In the genomic region with DNA sequence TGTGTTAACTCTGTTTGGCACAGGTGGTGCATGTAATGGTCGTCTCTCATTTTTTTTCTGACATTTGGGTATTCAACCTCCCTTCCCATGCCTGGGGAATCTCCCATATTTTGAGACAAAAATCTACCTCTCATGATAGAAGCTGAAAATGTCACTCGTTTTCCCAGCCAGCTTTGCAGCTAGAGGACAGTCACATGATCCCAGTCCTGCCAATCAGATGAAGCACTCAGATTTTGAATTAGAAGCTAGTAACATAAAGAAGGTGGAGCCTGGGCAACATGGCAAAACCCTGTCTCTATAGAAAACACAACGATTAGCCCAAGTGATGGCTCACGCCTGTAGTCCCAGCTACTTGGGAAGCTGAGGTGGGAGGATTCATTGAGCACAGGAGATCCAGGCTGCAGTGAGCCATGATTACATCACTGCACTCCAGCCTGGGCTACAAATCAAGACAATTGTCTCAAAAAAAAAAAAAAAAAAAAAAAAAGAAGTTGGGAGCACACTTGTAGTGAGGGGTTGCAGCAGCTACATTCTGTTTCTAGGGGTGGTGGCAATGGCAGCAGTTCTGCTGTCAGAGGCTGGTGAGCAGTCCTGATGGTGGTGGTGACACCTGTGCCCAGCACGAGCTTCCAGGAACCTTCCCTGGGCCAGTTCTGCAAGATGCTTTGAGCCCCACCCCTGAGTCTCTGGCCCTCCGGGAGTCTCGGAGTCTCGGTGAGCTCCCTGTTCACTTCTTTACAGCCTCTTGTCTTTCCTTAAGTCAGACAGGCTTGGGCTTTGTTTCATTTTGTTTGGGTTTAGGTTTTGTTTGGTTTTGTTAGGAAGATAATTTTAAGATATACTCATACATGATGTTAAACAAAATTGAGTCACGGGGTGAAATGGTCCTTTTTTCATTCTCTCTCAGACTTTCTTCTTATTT, we compare ENCODE assay signal across 22 cellular contexts.
DNase-seq lines count a peak whose midpoint lies in the region; ATAC-seq and TF ChIP-seq lines count a peak whose summit lies in the region.
"Had no signal": no experiment of that assay in that cellular context is flagged by ENCODE, and none has a peak within 500 bp of the region (broad histone marks: within the 10 kb centered on the region; RNA-seq: fewer than 3 reads in every experiment).

No MANE protein-coding gene starts in this region.

- H3F3A ChIP-seq in PC-3 (ENCODE audit: low read length, unreplicated experiment): no peaks in the 10 kb centered on the region

- no peaks in the 10 kb centered on the region for H4K20me1 ChIP-seq in PC-3 (ENCODE audit: low read length)
- H4K20me1 ChIP-seq in osteoblast (ENCODE audit: insufficient read depth, low read length): no peaks in the 10 kb centered on the region

- no peak overlapping the region for H3K4me3 Mint-ChIP-seq in T-helper 2 cell treated with Interferon-gamma antibody and Interleukin-4, amounts not matched to agents 5 μg/mL and 100 μg/mL, for 36 hours
- H3K4me3 Mint-ChIP-seq: activated CD4-positive, alpha-beta T cell treated with anti-CD3 and anti-CD28 coated beads, Interleukin-2, amount 10 ng/mL, durations not matched to agents 24 days and 14 days; activated naive CD8-positive, alpha-beta T cell treated with anti-CD3 and anti-CD28 coated beads for 36 hours; activated T-helper 17 cell treated with anti-CD3 and anti-CD28 coated beads, Interleukin-2, amount 50 U/mL, for 72 hours; effector memory CD8-positive, alpha-beta T cell had no signal

- peak overlapping the region; percentile 35 for H3K4me2 ChIP-seq in PC-3 (ENCODE audit: low read length)
- H3K4me2 ChIP-seq in osteoblast (ENCODE audit: insufficient read depth, low read length): peak overlapping the region; percentile 18

- H3K9me2 ChIP-seq in PC-3 (replicated peaks; ENCODE audit: low read length): no peaks in the 10 kb centered on the region

- CTCF ChIA-PET in PC-3 (lab: Charles Lee): no interaction called here

- ATAC-seq in PC-3: peak; percentile 11; the same call in 1 of the 2 replicates
- ATAC-seq: activated T-helper 17 cell treated with anti-CD3 and anti-CD28 coated beads, Interleukin-2, amount 50 U/mL, for 72 hours; effector memory CD8-positive, alpha-beta T cell had no signal

- peak; percentile 75 for DNase-seq in ELF-1 (ENCODE audit: low read depth, low spot score)
- peak; percentile 51 for DNase-seq in PC-3
- DNase-seq in esophagus squamous epithelium (lab: John Stamatoyannopoulos, UW): no peak
- DNase-seq in osteoblast (ENCODE audit: insufficient read length, low spot score, missing footprints): no peak
- no peak for DNase-seq in NCI-H1436 (lab: John Stamatoyannopoulos, UW)
- no peak for DNase-seq in T-helper 2 cell treated with Interferon-gamma antibody and Interleukin-4, amounts not matched to agents 5 μg/mL and 100 μg/mL, for 36 hours (ENCODE audit: low spot score)
- no peak for DNase-seq in NK-92 treated with Interleukin-12 subunit alpha and Interleukin-12 subunit beta, amount 100 ng/mL, for 24 hours (lab: John Stamatoyannopoulos, UW)
- DNase-seq in MV-4-11 (lab: John Stamatoyannopoulos, UW): no peak
- DNase-seq: ACHN; activated CD4-positive, alpha-beta T cell treated with anti-CD3 and anti-CD28 coated beads, Interleukin-2, amount 10 ng/mL, durations not matched to agents 24 days and 14 days; activated naive CD8-positive, alpha-beta T cell treated with anti-CD3 and anti-CD28 coated beads for 36 hours; effector memory CD8-positive, alpha-beta T cell; foreskin melanocyte; hypothalamus; islet precursor cell; Kasumi-1; NCI-H526; nucleus accumbens; Right ventricle myocardium superior had no signal

- BruUV-seq in PC-3 (replicated peaks; lab: Mats Ljungman, UMichigan): no TSS peak

- H3K4me1 ChIP-seq in PC-3 (ENCODE audit: insufficient read depth, low read length) (peaks cover 23% of the 10 kb centered on the region), esophagus squamous epithelium (peaks cover 7 to 37% (median 10%) of the 10 kb centered on the region in 3 donors), osteoblast (ENCODE audit: insufficient read depth, low read length) (peaks cover 14% of the 10 kb centered on the region)
- H3K4me1 ChIP-seq: right atrium auricular region had no signal

- no peaks in the 10 kb centered on the region for H3K27me3 ChIP-seq in PC-3 (ENCODE audit: low read length)
- peaks cover 0 to 15% (median 0%) of the 10 kb centered on the region in 4 donors for H3K27me3 ChIP-seq in esophagus squamous epithelium
- H3K27me3 ChIP-seq in osteoblast (ENCODE audit: insufficient read depth, low read length): peaks cover 4% of the 10 kb centered on the region
- H3K27me3 ChIP-seq: vagina had no signal

- intact Hi-C loops in PC-3 (cut with micrococcal nuclease) (no loop called here), esophagus squamous epithelium (cut with DNase I) (no loop called here)

- WGBS in esophagus squamous epithelium, 2 donors: 30 to 44% methylated on average over 8 to 9 of the region's 9 CpGs

- TF ChIP-seq CTCF in PC-3 (conservative IDR thresholded peaks at IDR 0.05; ENCODE audit: low read depth, low read length): no peak
- TF ChIP-seq CTCF in esophagus squamous epithelium (IDR thresholded peaks at IDR 0.05): no peak
- no peak for TF ChIP-seq CTCF in osteoblast (IDR thresholded peaks at IDR 0.05; ENCODE audit: extremely low read depth, low read depth, low read length)

- H3K36me3 ChIP-seq in PC-3 (ENCODE audit: low read depth, low read length): no peaks in the 10 kb centered on the region
- H3K36me3 ChIP-seq in esophagus squamous epithelium: no peaks in the 10 kb centered on the region
- no peaks in the 10 kb centered on the region for H3K36me3 ChIP-seq in osteoblast (ENCODE audit: insufficient read depth, low read length)
- H3K36me3 ChIP-seq: right atrium auricular region, vagina had no signal

- H3K9me3 ChIP-seq in PC-3 (ENCODE audit: low read length): no peaks in the 10 kb centered on the region
- no peaks in the 10 kb centered on the region for H3K9me3 ChIP-seq in esophagus squamous epithelium
- H3K9me3 ChIP-seq in osteoblast (ENCODE audit: low read depth, low read length): no peaks in the 10 kb centered on the region
- H3K9me3 ChIP-seq: right atrium auricular region, vagina had no signal

- H3K79me2 ChIP-seq in PC-3 (ENCODE audit: low read length) (no peaks in the 10 kb centered on the region), osteoblast (ENCODE audit: insufficient read depth, low read length) (no peaks in the 10 kb centered on the region)

- H3K27ac ChIP-seq in PC-3 (ENCODE audit: low read length) (no peak overlapping the region), esophagus squamous epithelium (peak overlapping the region in 3 of 4 donors; percentile 45 to 77 (median 74)), osteoblast (ENCODE audit: low read depth, low read length) (no peak overlapping the region)
- H3K27ac ChIP-seq: right atrium auricular region, vagina had no signal

- H2AFZ ChIP-seq in PC-3 (ENCODE audit: low read length) (peak overlapping the region; percentile 49; the same call in 1 of the 2 replicates), osteoblast (ENCODE audit: low read length) (no peak overlapping the region)

- H3K9me3 Mint-ChIP-seq in T-helper 2 cell treated with Interferon-gamma antibody and Interleukin-4, amounts not matched to agents 5 μg/mL and 100 μg/mL, for 36 hours: no peaks in the 10 kb centered on the region
- H3K9me3 Mint-ChIP-seq: activated CD4-positive, alpha-beta T cell treated with anti-CD3 and anti-CD28 coated beads, Interleukin-2, amount 10 ng/mL, durations not matched to agents 24 days and 14 days; activated naive CD8-positive, alpha-beta T cell treated with anti-CD3 and anti-CD28 coated beads for 36 hours; activated T-helper 17 cell treated with anti-CD3 and anti-CD28 coated beads, Interleukin-2, amount 50 U/mL, for 72 hours; effector memory CD8-positive, alpha-beta T cell had no signal

- no peak overlapping the region for H3K27ac Mint-ChIP-seq in T-helper 2 cell treated with Interferon-gamma antibody and Interleukin-4, amounts not matched to agents 5 μg/mL and 100 μg/mL, for 36 hours
- H3K27ac Mint-ChIP-seq: activated CD4-positive, alpha-beta T cell treated with anti-CD3 and anti-CD28 coated beads, Interleukin-2, amount 10 ng/mL, durations not matched to agents 24 days and 14 days; activated naive CD8-positive, alpha-beta T cell treated with anti-CD3 and anti-CD28 coated beads for 36 hours; activated T-helper 17 cell treated with anti-CD3 and anti-CD28 coated beads, Interleukin-2, amount 50 U/mL, for 72 hours; effector memory CD8-positive, alpha-beta T cell had no signal

- no peak for TF ChIP-seq POLR2A in esophagus squamous epithelium (IDR thresholded peaks at IDR 0.05)

- H3K9ac ChIP-seq in PC-3 (ENCODE audit: low read length): no peak overlapping the region

- H3K4me1 Mint-ChIP-seq in T-helper 2 cell treated with Interferon-gamma antibody and Interleukin-4, amounts not matched to agents 5 μg/mL and 100 μg/mL, for 36 hours (ENCODE audit: low read depth): no peaks in the 10 kb centered on the region
- H3K4me1 Mint-ChIP-seq: activated CD4-positive, alpha-beta T cell treated with anti-CD3 and anti-CD28 coated beads, Interleukin-2, amount 10 ng/mL, durations not matched to agents 24 days and 14 days had no signal

- H3K27me3 Mint-ChIP-seq in T-helper 2 cell treated with Interferon-gamma antibody and Interleukin-4, amounts not matched to agents 5 μg/mL and 100 μg/mL, for 36 hours (ENCODE audit: low read depth): peaks cover 9% of the 10 kb centered on the region

- POLR2A ChIA-PET in PC-3 (lab: Charles Lee; ENCODE audit: unreplicated experiment): interaction anchor here (0.5 kb wide), 1 partner anchor 410 kb away, joined by 3 read pairs; no protein-coding TSS in a partner anchor

- H3K4me3 ChIP-seq in PC-3 (ENCODE audit: low read length): no peak overlapping the region
- no peak overlapping the region for H3K4me3 ChIP-seq in esophagus squamous epithelium
- no peak overlapping the region for H3K4me3 ChIP-seq in osteoblast (ENCODE audit: insufficient read depth, low read length)
- H3K4me3 ChIP-seq: right atrium auricular region, vagina had no signal

- H3K36me3 Mint-ChIP-seq in T-helper 2 cell treated with Interferon-gamma antibody and Interleukin-4, amounts not matched to agents 5 μg/mL and 100 μg/mL, for 36 hours (ENCODE audit: low read depth): no peaks in the 10 kb centered on the region
- H3K36me3 Mint-ChIP-seq: activated naive CD8-positive, alpha-beta T cell treated with anti-CD3 and anti-CD28 coated beads for 36 hours had no signal

Comparison
In these comparisons a context has a peak if more than half of its experiments do, and no peak if none do; other contexts are left out.
1. DNase-seq: peak in ELF-1 (single experiment) and PC-3 (single experiment); none in esophagus squamous epithelium (single experiment), osteoblast (single experiment), NCI-H1436 (single experiment), T-helper 2 cell treated with Interferon-gamma antibody and Interleukin-4, amounts not matched to agents 5 μg/mL and 100 μg/mL, for 36 hours (single experiment), NK-92 treated with Interleukin-12 subunit alpha and Interleukin-12 subunit beta, amount 100 ng/mL, for 24 hours (single experiment) and MV-4-11 (single experiment).
2. H3K27ac ChIP-seq: peak in esophagus squamous epithelium (3 of 4); none in PC-3 (single experiment) and osteoblast (single experiment).